ENCODE assay signal across 18 cellular contexts in the genomic region with DNA sequence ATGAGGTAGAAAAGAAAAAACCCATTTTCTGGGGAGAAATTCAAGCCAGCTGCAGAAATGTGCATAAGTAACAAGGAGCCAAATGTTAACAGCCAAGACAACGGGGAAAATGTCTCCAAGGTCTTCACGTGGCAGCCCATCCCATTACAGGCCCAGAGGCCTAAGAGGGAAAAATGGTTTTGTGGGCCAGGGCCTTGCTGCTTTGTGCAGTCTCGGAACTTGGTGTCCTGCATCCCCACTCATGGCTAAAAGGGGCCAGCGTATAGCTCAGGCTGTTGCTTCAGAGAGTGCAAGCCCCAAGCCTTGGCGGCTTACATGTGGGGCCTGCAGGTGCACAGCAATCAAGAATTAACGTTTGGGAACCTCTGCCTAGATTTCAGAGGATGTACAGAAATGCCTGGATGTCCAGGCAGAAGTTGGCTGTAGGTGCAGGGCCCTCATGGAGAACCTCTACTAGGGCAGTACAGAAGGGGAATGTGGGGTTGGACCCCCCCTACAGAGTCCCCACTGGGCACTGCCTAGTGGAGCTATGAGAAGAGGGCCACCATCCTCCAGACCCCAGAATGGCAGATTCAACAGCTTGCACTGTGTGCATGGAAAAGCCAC. TPM values are rescaled to one million over a fixed set of nuclear protein-coding genes. Genes with fewer than 3 reads are reported as not detected.
DNase-seq lines count a peak whose midpoint lies in the region; ATAC-seq and TF ChIP-seq lines count a peak whose summit lies in the region.
"Had no signal": no experiment of that assay in that cellular context is flagged by ENCODE, and none has a peak within 500 bp of the region (broad histone marks: within the 10 kb centered on the region; RNA-seq: fewer than 3 reads in every experiment).

No MANE protein-coding gene starts in this region.

- no peak for ATAC-seq in HG03025 (IDR thresholded peaks at IDR 0.05; ENCODE audit: low FRiP score, unreplicated experiment)
- ATAC-seq in activated CD4-positive, CD25-positive, alpha-beta regulatory T cell treated with anti-CD3 and anti-CD28 coated beads, Interleukin-2, amount 50 U/mL, for 24 hours: no peak
- ATAC-seq: A549, HCT116 had no signal

- POLR2A ChIA-PET in OCI-LY7 (lab: Charles Lee): interaction anchor here (0.6 kb wide), 1 partner anchor 1334 kb away, joined by 3 read pairs; no protein-coding TSS in a partner anchor

- 91 to 95% methylated on average over 5 to 6 of the region's 6 CpGs for WGBS in endodermal cell (ENCODE audit: insufficient coverage in 1 of 2, insufficient read length in 1 of 2), 2 experiments

- no peak overlapping the region for H3K27ac Mint-ChIP-seq in endodermal cell
- H3K27ac Mint-ChIP-seq: CD14-positive monocyte had no signal

- intact Hi-C loops in OCI-LY7 (cut with micrococcal nuclease; ENCODE audit: unreplicated experiment): no loop called here

- H4K20me1 ChIP-seq in OCI-LY7 (ENCODE audit: insufficient read depth, low read length): no peaks in the 10 kb centered on the region

- H3K9ac ChIP-seq in endodermal cell (ENCODE audit: extremely low read depth, low read length, poor library complexity, severe bottlenecking): no peak overlapping the region

- H3K4me2 ChIP-seq in OCI-LY7 (ENCODE audit: low read length): no peak overlapping the region
- H3K4me2 ChIP-seq: A549 had no signal

- no peak overlapping the region for H3K4me3 Mint-ChIP-seq in endodermal cell
- H3K4me3 Mint-ChIP-seq: CD14-positive monocyte; CD4-positive, alpha-beta memory T cell had no signal

- DNase-seq in DMS 273 (lab: John Stamatoyannopoulos, UW; ENCODE audit: unreplicated experiment): peak; percentile 22
- DNase-seq in DMS 273 treated with DMSO at 0.1 percent for 48 hours (lab: John Stamatoyannopoulos, UW): no peak
- peak; percentile 31 for DNase-seq in OCI-LY7 (ENCODE audit: low spot score)
- DNase-seq in endodermal cell: no peak
- no peak for DNase-seq in HK-2 (ENCODE audit: unreplicated experiment)
- DNase-seq: AML-193; CD4-positive, alpha-beta memory T cell; DMS79; GF-D8; GOT3; H7 had no signal

- no peak overlapping the region for H3K27ac ChIP-seq in OCI-LY7 (ENCODE audit: low read depth, low read length, poor library complexity, severe bottlenecking)
- no peak overlapping the region for H3K27ac ChIP-seq in endodermal cell (ENCODE audit: low read depth, low read length)
- H3K27ac ChIP-seq: 22Rv1, A549, HL-60 had no signal

- H2AFZ ChIP-seq in OCI-LY7 (ENCODE audit: low read length): no peak overlapping the region

- H3K9me2 ChIP-seq in OCI-LY7 (ENCODE audit: insufficient read depth, low read length): no peaks in the 10 kb centered on the region

- peaks cover 12% of the 10 kb centered on the region; the same call in 1 of the 2 replicates for H3K79me2 ChIP-seq in OCI-LY7 (ENCODE audit: insufficient read depth, low read depth, low read length)

- no peak overlapping the region for H3K4me3 ChIP-seq in OCI-LY7 (ENCODE audit: low read depth, low read length, poor library complexity, severe bottlenecking)
- H3K4me3 ChIP-seq in endodermal cell (ENCODE audit: low read length): peak overlapping the region; percentile 64
- H3K4me3 ChIP-seq: A549 had no signal

- H3K9me3 ChIP-seq in OCI-LY7 (ENCODE audit: low read length) (peaks cover 49% of the 10 kb centered on the region), endodermal cell (ENCODE audit: control insufficient read depth, low read length) (peaks cover 56% of the 10 kb centered on the region)
- H3K9me3 ChIP-seq: A549 had no signal

- TF ChIP-seq CTCF in OCI-LY7 (conservative IDR thresholded peaks at IDR 0.05; ENCODE audit: low read length) (no peak), endodermal cell (conservative IDR thresholded peaks at IDR 0.05) (no peak)

- no peaks in the 10 kb centered on the region for H3K27me3 ChIP-seq in endodermal cell (ENCODE audit: control insufficient read depth, insufficient read depth, low read length, poor library complexity, severe bottlenecking)

- H3K36me3 ChIP-seq in OCI-LY7 (ENCODE audit: insufficient read depth, low read length) (peaks cover 98% of the 10 kb centered on the region), endodermal cell (ENCODE audit: control insufficient read depth, insufficient read depth, low read length) (peaks cover 93% of the 10 kb centered on the region)

- BruUV-seq in OCI-LY7 (replicated peaks; lab: Mats Ljungman, UMichigan): no TSS peak

- peaks cover 87% of the 10 kb centered on the region for H3K36me3 Mint-ChIP-seq in endodermal cell (ENCODE audit: low read depth)

- no peaks in the 10 kb centered on the region for H3K27me3 Mint-ChIP-seq in endodermal cell (ENCODE audit: insufficient read depth)
- H3K27me3 Mint-ChIP-seq: CD4-positive, alpha-beta memory T cell had no signal

- CTCF ChIA-PET in OCI-LY7 (lab: Charles Lee; ENCODE audit: unreplicated experiment): no interaction called here

- H3K4me1 Mint-ChIP-seq in endodermal cell: peaks cover 4% of the 10 kb centered on the region
- H3K4me1 Mint-ChIP-seq: CD14-positive monocyte had no signal

- H3K4me1 ChIP-seq in OCI-LY7 (ENCODE audit: insufficient read depth, low read length, poor library complexity, severe bottlenecking) (no peaks in the 10 kb centered on the region), endodermal cell (ENCODE audit: control insufficient read depth, insufficient read depth, low read length) (no peaks in the 10 kb centered on the region)
- H3K4me1 ChIP-seq: A549 had no signal

- peaks cover 38% of the 10 kb centered on the region for H3K9me3 Mint-ChIP-seq in endodermal cell

RNA-seq across cellular contexts. Expression of gene ORC5, which starts 9.0 kb away (rescaled TPM):
- total RNA-seq in OCI-LY7 (2014; rRNA removed; shearing (Covaris generic)): 25.2 and 54.8 TPM in 2 replicates
- total RNA-seq in OCI-LY7 (2022) (29.5 and 33.1 TPM in 2 replicates), endodermal cell (10 to 100 TPM; 22.5 to 22.7 TPM)
- polyA plus RNA-seq in endodermal cell (2013, experiment 1 of 2): 22.2 TPM
- polyA plus RNA-seq in endodermal cell (2013, experiment 2 of 2): 21.7 TPM

Comparison
In these comparisons a context has a peak if more than half of its experiments do, and no peak if none do; other contexts are left out.
1. DNase-seq: peak in DMS 273 (single experiment) and OCI-LY7 (single experiment); none in DMS 273 treated with DMSO at 0.1 percent for 48 hours (single experiment), endodermal cell (single experiment) and HK-2 (single experiment).